In genomic region chr3:42742259-42742658, GRCh38 we compare ENCODE assay signal across 18 cellular contexts. TPM values are rescaled to one million over a fixed set of nuclear protein-coding genes. Genes with fewer than 3 reads are reported as not detected.
DNase-seq lines count a peak whose midpoint lies in the region; ATAC-seq and TF ChIP-seq lines count a peak whose summit lies in the region.
"Had no signal": no experiment of that assay in that cellular context is flagged by ENCODE, and none has a peak within 500 bp of the region (broad histone marks: within the 10 kb centered on the region; RNA-seq: fewer than 3 reads in every experiment).

No MANE protein-coding gene starts in this region.

- H3K36me3 ChIP-seq in right atrium auricular region, result no peaks in the 10 kb centered on the region
- H3K36me3 ChIP-seq in thyroid gland, result no peaks in the 10 kb centered on the region
- H3K36me3 ChIP-seq in mucosa of descending colon (ENCODE audit: low read depth), result no peaks in the 10 kb centered on the region
- H3K36me3 ChIP-seq: BLaER1 treated with 17β-estradiol and CSF1 and Interleukin-3, amounts not matched to agents 10 nM and 100 nM had no signal

- TF ChIP-seq CTCF in right atrium auricular region (IDR thresholded peaks at IDR 0.05) (no peak), lower leg skin (IDR thresholded peaks at IDR 0.05) (no peak), thyroid gland (IDR thresholded peaks at IDR 0.05) (no peak), GM20000 (IDR thresholded peaks at IDR 0.05; ENCODE audit: extremely low read depth, missing control alignments) (no peak), mucosa of descending colon (IDR thresholded peaks at IDR 0.05) (no peak)

- H3K4me1 ChIP-seq in right atrium auricular region (peaks cover 0 to 35% of the 10 kb centered on the region in 2 donors), thyroid gland (peaks cover 30 to 52% of the 10 kb centered on the region in 2 donors), mucosa of descending colon (ENCODE audit: low read depth) (no peaks in the 10 kb centered on the region)
- H3K4me1 ChIP-seq: A549 had no signal

- H3K4me3 ChIP-seq in right atrium auricular region, result no peak overlapping the region
- no peak overlapping the region for H3K4me3 ChIP-seq in lower leg skin (ENCODE audit: low read depth, poor library complexity, severe bottlenecking)
- no peak overlapping the region for H3K4me3 ChIP-seq in thyroid gland (replicated peaks in 1 of 3)
- no peak overlapping the region for H3K4me3 ChIP-seq in mucosa of descending colon
- H3K4me3 ChIP-seq: A549; BLaER1 treated with 17β-estradiol and CSF1 and Interleukin-3, amounts not matched to agents 10 nM and 100 nM had no signal

- WGBS in lower leg skin, 2 donors, result 90 to 95% methylated on average over 4 of the region's 4 CpGs
- 90 to 93% methylated on average over 4 of the region's 4 CpGs for WGBS in thyroid gland, 2 donors

- H3K9me3 ChIP-seq in right atrium auricular region, result no peaks in the 10 kb centered on the region
- H3K9me3 ChIP-seq in thyroid gland, result no peaks in the 10 kb centered on the region
- no peaks in the 10 kb centered on the region for H3K9me3 ChIP-seq in mucosa of descending colon
- H3K9me3 ChIP-seq: A549; BLaER1 treated with 17β-estradiol and CSF1 and Interleukin-3, amounts not matched to agents 10 nM and 100 nM had no signal

- TF ChIP-seq POLR2A in lower leg skin (IDR thresholded peaks at IDR 0.05), result no peak
- TF ChIP-seq POLR2A in thyroid gland (IDR thresholded peaks at IDR 0.05), result no peak

- no peak for ATAC-seq in mucosa of descending colon
- ATAC-seq: A549, PC-3 had no signal

- intact Hi-C loops in cardiac septum (cut with DNase I) (no loop called here), lower leg skin (cut with DNase I; ENCODE audit: low total_unique reads) (no loop called here), thyroid gland (cut with DNase I) (loop anchor here (10.0 kb wide), 1 partner anchor 137 kb away; the partner anchor contains the start of gene NKTR), mucosa of descending colon (cut with DNase I, micrococcal nuclease) (loop anchor here in 1 of 2 donors (10.0 kb wide), 1 partner anchor 87 kb away; the partner anchor contains the start of gene ZBTB47)

- H3K27ac ChIP-seq in right atrium auricular region, result peak overlapping the region; percentile 74 to 89
- peak overlapping the region; percentile 32 for H3K27ac ChIP-seq in caudate nucleus (ENCODE audit: low read depth, low read length)
- H3K27ac ChIP-seq in thyroid gland, result peak overlapping the region in 2 of 3 donors; percentile 81 to 89
- H3K27ac ChIP-seq: A549; BLaER1 treated with 17β-estradiol and CSF1 and Interleukin-3, amounts not matched to agents 10 nM and 100 nM; HL-60; RWPE1 had no signal

- H3K27me3 ChIP-seq in right atrium auricular region (no peaks in the 10 kb centered on the region), thyroid gland (no peaks in the 10 kb centered on the region)
- H3K27me3 ChIP-seq: BLaER1 treated with 17β-estradiol and CSF1 and Interleukin-3, amounts not matched to agents 10 nM and 100 nM had no signal

- DNase-seq in right atrium auricular region (ENCODE audit: low spot score) (peak; percentile 54), cardiac septum (ENCODE audit: low spot score) (no peak), caudate nucleus (lab: John Stamatoyannopoulos, UW) (no peak), lower leg skin (ENCODE audit: low spot score in 2 of 2) (peak; percentile 7 to 50), thyroid gland (no peak), GM20000 (ENCODE audit: low spot score) (no peak), OCI-M2 (lab: John Stamatoyannopoulos, UW; ENCODE audit: unreplicated experiment) (no peak), mucosa of descending colon (no peak)
- DNase-seq: CD8-positive, alpha-beta memory T cell; DND-41; H7; NCI-H187; NCI-H446 treated with DMSO at 0.1 percent for 48 hours; PC-3 had no signal

RNA-seq across cellular contexts. Expression of gene CCDC13, which starts 30.8 kb away (rescaled TPM):
- total RNA-seq in right atrium auricular region (under 1 TPM in 1 of 2 donors, not detected in 1; 0.35 TPM), cardiac septum (1.1 TPM), lower leg skin (under 1 TPM in 1 of 4 donors, not detected in 3; 0.06 TPM), thyroid gland (1 to 10 TPM; 4.0 to 7.7 (median 6.0) TPM), mucosa of descending colon (1 to 10 TPM; 2.2 to 3.3 (median 3.0) TPM)

RNA-seq across cellular contexts. Expression of gene HHATL, which starts 39.7 kb away (rescaled TPM):
- 100 to 1,000 TPM; 444 to 908 TPM for total RNA-seq in right atrium auricular region
- total RNA-seq in cardiac septum, result 505 TPM
- total RNA-seq in lower leg skin, result 1 to 10 TPM in 2 of 4 donors, under 1 TPM in 1, not detected in 1; 0.34 to 6.1 (median 1.5) TPM
- total RNA-seq in thyroid gland, result 10 to 100 TPM; 15.7 to 64.1 (median 32.4) TPM
- total RNA-seq in mucosa of descending colon, result under 1 TPM in 1 of 3 donors, not detected in 2; 0.70 TPM
- total RNA-seq: CD8-positive, alpha-beta memory T cell; H7; PC-3 had no signal

RNA-seq across cellular contexts. Expression of gene KLHL40, which starts 56.9 kb away (rescaled TPM):
- total RNA-seq in right atrium auricular region (under 1 TPM; 0.15 to 0.63 TPM), cardiac septum (0.57 TPM), lower leg skin (not detected), thyroid gland (not detected), mucosa of descending colon (not detected)
- total RNA-seq: CD8-positive, alpha-beta memory T cell; H7; PC-3 had no signal

Comparison
In these comparisons a context has a peak if more than half of its experiments do, and no peak if none do; other contexts are left out.
1. DNase-seq: peak in right atrium auricular region (single experiment) and lower leg skin (2 of 2); none in cardiac septum (single experiment), caudate nucleus (0 of 61), thyroid gland (0 of 2), GM20000 (single experiment), OCI-M2 (single experiment) and mucosa of descending colon (0 of 3).
2. H3K27ac ChIP-seq: peak in every context shown above with its lines; median percentile 85 in thyroid gland; 82 in right atrium auricular region; 32 in caudate nucleus.